Comparison of ENCODE assay signal across 1 cellular context in the genomic region with DNA sequence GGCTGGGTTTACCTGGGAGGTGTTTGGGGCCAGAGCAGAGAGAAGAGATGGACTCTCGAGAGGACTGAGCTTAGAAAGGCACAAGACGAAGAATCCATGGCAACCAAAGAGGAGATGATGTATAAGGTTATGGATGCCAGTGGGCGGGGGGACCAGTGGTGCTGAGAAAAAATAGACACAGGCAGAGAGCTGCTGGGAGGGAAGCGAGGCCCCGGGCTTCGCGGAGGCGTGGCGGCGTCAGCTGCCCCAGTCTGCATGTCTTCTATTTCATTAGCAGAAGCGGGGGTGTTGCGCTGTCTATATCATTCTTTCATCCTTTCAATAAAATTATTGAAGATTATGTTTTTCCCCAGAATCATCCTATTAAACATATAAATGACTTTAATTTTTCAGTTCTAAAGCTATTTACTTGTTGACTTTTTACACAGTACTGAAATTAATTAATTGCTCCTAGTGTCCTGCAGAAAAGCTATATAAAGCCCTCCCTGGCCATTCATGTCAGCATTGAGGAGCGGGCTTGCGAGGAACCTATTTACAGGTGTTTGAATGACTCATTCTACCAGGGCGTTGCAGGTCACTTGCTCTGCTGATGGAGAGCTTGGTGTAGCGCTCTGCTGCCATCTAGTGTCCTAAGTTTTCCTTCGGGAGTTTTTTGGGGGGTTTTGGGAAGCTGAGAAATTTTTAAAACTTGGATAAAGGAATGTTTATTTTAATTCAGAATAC.
TF ChIP-seq lines count a peak whose summit lies in the region.

No MANE protein-coding gene starts in this region.

TF ChIP-seq in HepG2, 621 proteins besides CTCF, POLR2A, EP300 and RAD21 (continued from another document):
- peak; percentile 73; the same call in 1 of the 2 replicates for TF ChIP-seq THRA (CRISPR knock-in tag; IDR thresholded peaks at IDR 0.05; ENCODE audit: borderline replicate concordance)
- no peak for TF ChIP-seq ZNF704 (CRISPR knock-in tag; IDR thresholded peaks at IDR 0.05; ENCODE audit: borderline replicate concordance)
- no peak for TF ChIP-seq ZNF530 (CRISPR knock-in tag; IDR thresholded peaks at IDR 0.05; ENCODE audit: low read depth)
- TF ChIP-seq ZNF747 (CRISPR knock-in tag; IDR thresholded peaks at IDR 0.05; ENCODE audit: borderline replicate concordance): no peak
- no peak for TF ChIP-seq ZNF850 (CRISPR knock-in tag; conservative IDR thresholded peaks at IDR 0.05)
- TF ChIP-seq, protein P1, sequence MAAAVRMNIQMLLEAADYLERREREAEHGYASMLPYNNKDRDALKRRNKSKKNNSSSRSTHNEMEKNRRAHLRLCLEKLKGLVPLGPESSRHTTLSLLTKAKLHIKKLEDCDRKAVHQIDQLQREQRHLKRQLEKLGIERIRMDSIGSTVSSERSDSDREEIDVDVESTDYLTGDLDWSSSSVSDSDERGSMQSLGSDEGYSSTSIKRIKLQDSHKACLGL (CRISPR knock-in tag; IDR thresholded peaks at IDR 0.05): no peak
- TF ChIP-seq RXRB (CRISPR knock-in tag; IDR thresholded peaks at IDR 0.05; ENCODE audit: borderline replicate concordance): peak; percentile 45; the same call in 1 of the 2 replicates
- no peak for TF ChIP-seq TRAFD1 (CRISPR knock-in tag; IDR thresholded peaks at IDR 0.05; ENCODE audit: borderline replicate concordance)
- TF ChIP-seq SMC3 (IDR thresholded peaks at IDR 0.05; ENCODE audit: low read length): peak; percentile 82
- TF ChIP-seq ZNF713 (CRISPR knock-in tag; IDR thresholded peaks at IDR 0.05): no peak
- TF ChIP-seq SSRP1 (CRISPR knock-in tag; IDR thresholded peaks at IDR 0.05): no peak
- no peak for TF ChIP-seq ZNF761 (CRISPR knock-in tag; conservative IDR thresholded peaks at IDR 0.05)
- TF ChIP-seq ZNF710 (CRISPR knock-in tag; IDR thresholded peaks at IDR 0.05; ENCODE audit: borderline replicate concordance): no peak
- no peak for TF ChIP-seq AHDC1 (CRISPR knock-in tag; IDR thresholded peaks at IDR 0.05; ENCODE audit: borderline replicate concordance)
- no peak for TF ChIP-seq CEBPG (CRISPR knock-in tag; IDR thresholded peaks at IDR 0.05)
- TF ChIP-seq KAT2B (IDR thresholded peaks at IDR 0.05; ENCODE audit: borderline replicate concordance, low read depth, low read length): no peak
